ENCODE assay signal across 24 cellular contexts in genomic region chr10:128326251-128326650, GRCh38.
DNase-seq lines count a peak whose midpoint lies in the region; ATAC-seq and TF ChIP-seq lines count a peak whose summit lies in the region.
"Had no signal": no experiment of that assay in that cellular context is flagged by ENCODE, and none has a peak within 500 bp of the region (broad histone marks: within the 10 kb centered on the region; RNA-seq: fewer than 3 reads in every experiment).

No MANE protein-coding gene starts in this region.

- H3K27ac ChIP-seq in esophagus muscularis mucosa (replicated peaks in 1 of 4) = no peak overlapping the region
- H3K27ac ChIP-seq in osteoblast (ENCODE audit: low read depth, low read length) = no peak overlapping the region
- H3K27ac ChIP-seq: 22Rv1, A549, BLaER1 had no signal

- H3K27me3 ChIP-seq in esophagus muscularis mucosa (peaks cover 0 to 22% (median 0%) of the 10 kb centered on the region in 4 donors), osteoblast (ENCODE audit: insufficient read depth, low read length) (no peaks in the 10 kb centered on the region)
- H3K27me3 ChIP-seq: BE2C, BLaER1 had no signal

- H3K36me3 ChIP-seq in esophagus muscularis mucosa = no peaks in the 10 kb centered on the region
- H3K36me3 ChIP-seq in osteoblast (ENCODE audit: insufficient read depth, low read length) = no peaks in the 10 kb centered on the region
- H3K36me3 ChIP-seq: BE2C, BLaER1 had no signal

- H3K4me3 ChIP-seq in esophagus muscularis mucosa = no peak overlapping the region
- no peak overlapping the region for H3K4me3 ChIP-seq in osteoblast (ENCODE audit: insufficient read depth, low read length)
- H3K4me3 ChIP-seq: A549, BLaER1, GM12878 had no signal

- H3K9me3 ChIP-seq in esophagus muscularis mucosa (peaks cover 0 to 8% (median 5%) of the 10 kb centered on the region in 4 donors), osteoblast (ENCODE audit: low read depth, low read length) (no peaks in the 10 kb centered on the region)
- H3K9me3 ChIP-seq: BE2C had no signal

- TF ChIP-seq EP300 in esophagus muscularis mucosa (IDR thresholded peaks at IDR 0.05) = no peak

- 92% methylated on average over 19 of the region's 19 CpGs for WGBS in esophagus muscularis mucosa

- no peak overlapping the region for H2AFZ ChIP-seq in osteoblast (ENCODE audit: low read length)

- intact Hi-C loops in esophagus muscularis mucosa (cut with DNase I) = no loop called here

- H3K4me2 ChIP-seq in osteoblast (ENCODE audit: insufficient read depth, low read length) = no peak overlapping the region
- H3K4me2 ChIP-seq: A549, BLaER1 had no signal

- TF ChIP-seq CTCF in esophagus muscularis mucosa (IDR thresholded peaks at IDR 0.05) = no peak
- TF ChIP-seq CTCF in osteoblast (IDR thresholded peaks at IDR 0.05; ENCODE audit: extremely low read depth, low read depth, low read length) = no peak

- no peak for TF ChIP-seq POLR2A in esophagus muscularis mucosa (IDR thresholded peaks at IDR 0.05; ENCODE audit: low read depth)

- H3K4me1 ChIP-seq in esophagus muscularis mucosa (no peaks in the 10 kb centered on the region), osteoblast (ENCODE audit: insufficient read depth, low read length) (no peaks in the 10 kb centered on the region)
- H3K4me1 ChIP-seq: A549, BE2C had no signal

- no peaks in the 10 kb centered on the region for H3K79me2 ChIP-seq in osteoblast (ENCODE audit: insufficient read depth, low read length)

- no peak for ATAC-seq in GM21447 (IDR thresholded peaks at IDR 0.05; ENCODE audit: unreplicated experiment)
- ATAC-seq: A549, GM12878 had no signal

- peak; percentile 3 for DNase-seq in AG20443 (ENCODE audit: low spot score)
- DNase-seq in esophagus muscularis mucosa (ENCODE audit: extremely low spot score) = peak; percentile 78
- DNase-seq in islet precursor cell = peak; percentile 40
- peak; percentile 85 for DNase-seq in retina
- DNase-seq in NCI-H2196 (lab: John Stamatoyannopoulos, UW; ENCODE audit: unreplicated experiment) = no peak
- DNase-seq in osteoblast (ENCODE audit: insufficient read length, low spot score, missing footprints) = no peak
- DNase-seq: BE2C; C1 segment of cervical spinal cord; CD4-positive, alpha-beta memory T cell; CD4-positive, CD25-positive, alpha-beta regulatory T cell; CD8-positive, alpha-beta memory T cell; COR-L47; DMS 273 treated with DMSO at 0.1 percent for 48 hours; DMS153; DMS53; DMS79; DND-41; EL; GDM1 had no signal

- H4K20me1 ChIP-seq in osteoblast (ENCODE audit: insufficient read depth, low read length) = no peaks in the 10 kb centered on the region
- H4K20me1 ChIP-seq: BLaER1 had no signal

Comparison
In these comparisons a context has a peak if more than half of its experiments do, and no peak if none do; other contexts are left out.
1. DNase-seq: peak in AG20443 (single experiment), esophagus muscularis mucosa (single experiment), islet precursor cell (single experiment) and retina (single experiment); none in NCI-H2196 (single experiment) and osteoblast (single experiment).